Comparison of ENCODE assay signal across 8 cellular contexts in genomic region chr2:30230855-30231725, GRCh38.
DNase-seq lines count a peak whose midpoint lies in the region; ATAC-seq and TF ChIP-seq lines count a peak whose summit lies in the region.

Gene LBH, plus strand, starts transcription at chr2:30231534. Its CDS starts 205 bp downstream, at chr2:30231739.

- peak within 1 kb of the TSS; percentile 86 for H2AFZ ChIP-seq in neuron (ENCODE audit: low read depth, low read length)

- H3K27ac ChIP-seq in subcutaneous abdominal adipose tissue (ENCODE audit: low read depth, low read length) = peak within 1 kb of the TSS; percentile 10

- peaks cover 19% of the 10 kb centered on the region for H3K27me3 ChIP-seq in neuron (ENCODE audit: insufficient read depth, low read length)
- peaks cover 0 to 10% (median 7%) of the 10 kb centered on the region in 5 donors for H3K27me3 ChIP-seq in subcutaneous abdominal adipose tissue (ENCODE audit: control insufficient read depth in 5 of 5, insufficient read depth in 4 of 5, low read length in 5 of 5)

- peak within 1 kb of the TSS in 4 of 5 donors; percentile 44 to 75 (median 65) for H3K9ac ChIP-seq in subcutaneous abdominal adipose tissue (ENCODE audit: low read length in 5 of 5)

- H3K36me3 ChIP-seq in neuron (ENCODE audit: insufficient read depth, low read length) (peaks cover 1% of the 10 kb centered on the region), subcutaneous abdominal adipose tissue (ENCODE audit: control insufficient read depth in 5 of 5, insufficient read depth in 5 of 5, low read length in 5 of 5) (peaks cover 0 to 3% (median 0%) of the 10 kb centered on the region in 5 donors)

- H3K4me3 ChIP-seq in neuron (ENCODE audit: low read length) (peak within 1 kb of the TSS; percentile 73), subcutaneous abdominal adipose tissue (ENCODE audit: low read depth in 1 of 5, low read length in 5 of 5) (peak within 1 kb of the TSS; percentile 29 to 79 (median 70))

- DNase-seq in C1 segment of cervical spinal cord (lab: John Stamatoyannopoulos, UW) = peak in 12 of 14 donors; percentile 22 to 81 (median 67)
- peak in 73 of 76 experiments; percentile 19 to 91 (median 78) for DNase-seq in HUDEP-2 (lab: John Stamatoyannopoulos, UW; ENCODE audit: unreplicated experiment in 76 of 76)
- peak; percentile 87 for DNase-seq in activated gamma-delta T cell treated with Interleukin-2 at 50 U/mL for 16 hours
- DNase-seq in foreskin melanocyte = peak; percentile 74

- H3K9me3 ChIP-seq in neuron (ENCODE audit: low read length) = no peaks in the 10 kb centered on the region
- peaks cover 0 to 3% (median 0%) of the 10 kb centered on the region in 5 donors for H3K9me3 ChIP-seq in subcutaneous abdominal adipose tissue (ENCODE audit: control insufficient read depth in 5 of 5, low read length in 5 of 5)

- peak; percentile 41 for ATAC-seq in GM19452 (IDR thresholded peaks at IDR 0.05; ENCODE audit: unreplicated experiment)

- H3K4me1 ChIP-seq in neuron (ENCODE audit: insufficient read depth, low read length) (peaks cover 13% of the 10 kb centered on the region), subcutaneous abdominal adipose tissue (ENCODE audit: control insufficient read depth in 5 of 5, insufficient read depth in 5 of 5, low read length in 5 of 5) (peaks cover 0 to 44% (median 37%) of the 10 kb centered on the region in 5 donors)

- peak; percentile 84 for TF ChIP-seq POLR2A in Raji (IDR thresholded peaks at IDR 0.05; ENCODE audit: insufficient read depth, low read depth, low read length)

Comparison
In these comparisons a context has a peak if more than half of its experiments do, and no peak if none do; other contexts are left out.
1. Peak in every context shown above with its lines: DNase-seq, ATAC-seq, H3K4me3 ChIP-seq and H3K27ac ChIP-seq.